Comparison of ENCODE assay signal across 8 cellular contexts in genomic region chr15:96330064-96330449, GRCh38. TPM values are rescaled to one million over a fixed set of nuclear protein-coding genes. Genes with fewer than 3 reads are reported as not detected.
DNase-seq lines count a peak whose midpoint lies in the region; ATAC-seq and TF ChIP-seq lines count a peak whose summit lies in the region.

No MANE protein-coding gene starts in this region.

- H3K36me3 Mint-ChIP-seq in activated B cell treated with CpG ODN at 0.5 μM for 24 hours (ENCODE audit: low read depth) (no peaks in the 10 kb centered on the region), progenitor cell of endocrine pancreas (ENCODE audit: insufficient read depth) (peaks cover 12% of the 10 kb centered on the region)

- H3K27ac Mint-ChIP-seq in activated B cell treated with CpG ODN at 0.5 μM for 24 hours (no peak overlapping the region), progenitor cell of endocrine pancreas (peak overlapping the region; percentile 83)

- in situ Hi-C loops in ACHN (cut with HindIII; ENCODE audit: low pct_ligation_motif_present, low pct_unique_long_range_greater_than_20kb, low sequenced_read_pairs): no loop called here

- H3K4me1 Mint-ChIP-seq in activated B cell treated with CpG ODN at 0.5 μM for 24 hours: peaks cover 25% of the 10 kb centered on the region
- H3K4me1 Mint-ChIP-seq in progenitor cell of endocrine pancreas (ENCODE audit: low read depth): peaks cover 33% of the 10 kb centered on the region

- peak overlapping the region; percentile 46 for H3K4me3 ChIP-seq in HL-60 (replicated peaks; ENCODE audit: insufficient read depth, low read length)

- peak overlapping the region; percentile 71 for H3K27ac ChIP-seq in HL-60 (replicated peaks)

- POLR2A ChIA-PET in activated B cell treated with CpG ODN at 0.5 μM for 24 hours (lab: Charles Lee): interaction anchor here (0.6 kb wide), 1 partner anchor 8 kb away, joined by 4 read pairs; no protein-coding TSS in a partner anchor

- peak; percentile 27 for ATAC-seq in GM18861 (IDR thresholded peaks at IDR 0.05; ENCODE audit: unreplicated experiment)
- no peak for ATAC-seq in activated B cell treated with CpG ODN at 0.5 μM for 24 hours (ENCODE audit: low read depth)
- ATAC-seq in GM21717 (IDR thresholded peaks at IDR 0.05; ENCODE audit: unreplicated experiment): no peak

- peak overlapping the region; percentile 28 for H3K4me3 Mint-ChIP-seq in activated B cell treated with CpG ODN at 0.5 μM for 24 hours
- H3K4me3 Mint-ChIP-seq in progenitor cell of endocrine pancreas (ENCODE audit: low read depth): peak overlapping the region; percentile 83

- no peaks in the 10 kb centered on the region for H3K27me3 ChIP-seq in HL-60 (ENCODE audit: insufficient read depth, poor library complexity, severe bottlenecking)

- peak; percentile 83 for DNase-seq in ACHN
- DNase-seq in HL-60 (ENCODE audit: low read depth in 1 of 2, low spot score in 1 of 2): peak in 1 of 2 experiments; percentile 69
- no peak for DNase-seq in activated B cell treated with CpG ODN at 0.5 μM for 24 hours
- peak; percentile 79 for DNase-seq in glomerular visceral epithelial cell (ENCODE audit: extremely low spot score)
- DNase-seq in progenitor cell of endocrine pancreas (ENCODE audit: low spot score, unreplicated experiment): no peak
- no peak for DNase-seq in activated gamma-delta T cell (lab: John Stamatoyannopoulos, UW)

- CTCF ChIA-PET in activated B cell treated with CpG ODN at 0.5 μM for 24 hours (lab: Charles Lee): no interaction called here

- TF ChIP-seq CTCF in HL-60 (IDR thresholded peaks at IDR 0.05; ENCODE audit: insufficient read depth, low read length): no peak
- TF ChIP-seq CTCF in activated B cell treated with CpG ODN at 0.5 μM for 24 hours (IDR thresholded peaks at IDR 0.05): no peak
- no peak for TF ChIP-seq CTCF in progenitor cell of endocrine pancreas (IDR thresholded peaks at IDR 0.05; ENCODE audit: unreplicated experiment)

- H3K9me3 Mint-ChIP-seq in activated B cell treated with CpG ODN at 0.5 μM for 24 hours: no peaks in the 10 kb centered on the region
- H3K9me3 Mint-ChIP-seq in progenitor cell of endocrine pancreas (ENCODE audit: low read depth): no peaks in the 10 kb centered on the region

- peaks cover 64% of the 10 kb centered on the region for H3K27me3 Mint-ChIP-seq in activated B cell treated with CpG ODN at 0.5 μM for 24 hours
- H3K27me3 Mint-ChIP-seq in progenitor cell of endocrine pancreas: peaks cover 30% of the 10 kb centered on the region

- intact Hi-C loops in activated B cell treated with CpG ODN at 0.5 μM for 24 hours (cut with micrococcal nuclease): no loop called here

RNA-seq across cellular contexts. Expression of gene NR2F2, which starts 0.4 kb away (rescaled TPM):
- total RNA-seq in activated B cell treated with CpG ODN at 0.5 μM for 24 hours: not detected in 2 replicates
- total RNA-seq in progenitor cell of endocrine pancreas: 40.3 and 48.6 TPM in 2 replicates

Comparison
In these comparisons a context has a peak if more than half of its experiments do, and no peak if none do; other contexts are left out.
1. DNase-seq: peak in ACHN (single experiment) and glomerular visceral epithelial cell (single experiment); none in activated B cell treated with CpG ODN at 0.5 μM for 24 hours (single experiment), progenitor cell of endocrine pancreas (single experiment) and activated gamma-delta T cell (single experiment).
2. RNA of gene NR2F2, which starts 0.4 kb away (total RNA-seq): 40.3 to 48.6 TPM in progenitor cell of endocrine pancreas; not detected in activated B cell treated with CpG ODN at 0.5 μM for 24 hours; every median in the first group is over 10 times any median in the second.